Comparison of ENCODE assay signal across 22 cellular contexts in genomic region chr19:1691589-1692290, GRCh38.
"Had no signal": no experiment of that assay in that cellular context is flagged by ENCODE, and none has a peak within 500 bp of the region (broad histone marks: within the 10 kb centered on the region; RNA-seq: fewer than 3 reads in every experiment).

No MANE protein-coding gene starts in this region.

- H3K9me3 Mint-ChIP-seq: neural crest cell had no signal

- DNase-seq: activated CD4-positive, alpha-beta memory T cell treated with anti-CD3 and anti-CD28 coated beads, Interleukin-2, amount 10 ng/mL, durations not matched to agents 7 days and 5 days; activated CD4-positive, alpha-beta T cell treated with anti-CD3 and anti-CD28 coated beads, Interleukin-2, amount 10 ng/mL, durations not matched to agents 24 days and 14 days; activated CD4-positive, CD25-positive, alpha-beta regulatory T cell treated with anti-CD3 and anti-CD28 coated beads, Interleukin-2, amount 50 U/mL, for 72 hours; activated CD8-positive, alpha-beta memory T cell treated with anti-CD3 and anti-CD28 coated beads, Interleukin-2, amount 50 U/mL, for 48 hours; activated gamma-delta T cell; activated naive CD4-positive, alpha-beta T cell treated with anti-CD3 and anti-CD28 coated beads, Interleukin-2, amount 10 ng/mL, durations not matched to agents 7 days and 5 days; activated naive CD8-positive, alpha-beta T cell treated with anti-CD3 and anti-CD28 coated beads, Interleukin-2, amount 10 ng/mL, durations not matched to agents 7 days and 5 days; activated T-cell treated with anti-CD3 and anti-CD28 coated beads, Interleukin-2, amount 50 U/mL, for 24 hours; cortex of kidney; effector memory CD8-positive, alpha-beta T cell; gastrocnemius medialis; glutamatergic neuron; left cardiac atrium; naive thymus-derived CD8-positive, alpha-beta T cell; occipital lobe; right cardiac atrium; stimulated activated CD4-positive, alpha-beta T cell treated with anti-CD3 and anti-CD28 coated beads, Interleukin-15, amount 100 ng/mL, for 24 hours; stimulated activated CD4-positive, alpha-beta T cell treated with anti-CD3 and anti-CD28 coated beads, Interleukin-2, amount 100 ng/mL, for 24 hours; T1000; WERI-Rb-1 had no signal

- H3K27ac Mint-ChIP-seq: activated CD4-positive, alpha-beta memory T cell treated with anti-CD3 and anti-CD28 coated beads, Interleukin-2, amount 10 ng/mL, durations not matched to agents 7 days and 5 days; activated CD4-positive, alpha-beta T cell treated with anti-CD3 and anti-CD28 coated beads, Interleukin-2, amount 10 ng/mL, durations not matched to agents 24 days and 14 days; activated naive CD4-positive, alpha-beta T cell treated with anti-CD3 and anti-CD28 coated beads, Interleukin-2, amount 10 ng/mL, durations not matched to agents 7 days and 5 days; activated naive CD8-positive, alpha-beta T cell treated with anti-CD3 and anti-CD28 coated beads, Interleukin-2, amount 10 ng/mL, durations not matched to agents 7 days and 5 days; activated T-cell treated with anti-CD3 and anti-CD28 coated beads, Interleukin-2, amount 50 U/mL, for 24 hours; effector memory CD8-positive, alpha-beta T cell had no signal

- H3K4me1 Mint-ChIP-seq: activated CD4-positive, alpha-beta memory T cell treated with anti-CD3 and anti-CD28 coated beads, Interleukin-2, amount 10 ng/mL, durations not matched to agents 7 days and 5 days; activated CD4-positive, alpha-beta T cell treated with anti-CD3 and anti-CD28 coated beads, Interleukin-2, amount 10 ng/mL, durations not matched to agents 24 days and 14 days; activated naive CD8-positive, alpha-beta T cell treated with anti-CD3 and anti-CD28 coated beads, Interleukin-2, amount 10 ng/mL, durations not matched to agents 7 days and 5 days; neural crest cell had no signal

- H3K36me3 ChIP-seq: gastrocnemius medialis, tibial nerve, WERI-Rb-1 had no signal

- H3K4me3 Mint-ChIP-seq: activated CD4-positive, alpha-beta memory T cell treated with anti-CD3 and anti-CD28 coated beads, Interleukin-2, amount 10 ng/mL, durations not matched to agents 7 days and 5 days; activated CD4-positive, alpha-beta T cell treated with anti-CD3 and anti-CD28 coated beads, Interleukin-2, amount 10 ng/mL, durations not matched to agents 24 days and 14 days; activated naive CD4-positive, alpha-beta T cell treated with anti-CD3 and anti-CD28 coated beads, Interleukin-2, amount 10 ng/mL, durations not matched to agents 7 days and 5 days; activated naive CD8-positive, alpha-beta T cell treated with anti-CD3 and anti-CD28 coated beads, Interleukin-2, amount 10 ng/mL, durations not matched to agents 7 days and 5 days; activated T-cell treated with anti-CD3 and anti-CD28 coated beads, Interleukin-2, amount 50 U/mL, for 24 hours; effector memory CD8-positive, alpha-beta T cell; naive thymus-derived CD8-positive, alpha-beta T cell; neural crest cell had no signal

- H3K4me1 ChIP-seq: gastrocnemius medialis had no signal

- H3K4me3 ChIP-seq: gastrocnemius medialis, tibial nerve had no signal

- H3K36me3 Mint-ChIP-seq: activated naive CD4-positive, alpha-beta T cell treated with anti-CD3 and anti-CD28 coated beads, Interleukin-2, amount 10 ng/mL, durations not matched to agents 7 days and 5 days; activated naive CD8-positive, alpha-beta T cell treated with anti-CD3 and anti-CD28 coated beads, Interleukin-2, amount 10 ng/mL, durations not matched to agents 7 days and 5 days had no signal

- ATAC-seq: effector memory CD8-positive, alpha-beta T cell; gastrocnemius medialis; left cardiac atrium; right cardiac atrium had no signal

- H3K27ac ChIP-seq: gastrocnemius medialis, tibial nerve, WERI-Rb-1 had no signal
